ENCODE assay signal across 22 cellular contexts in the genomic region with DNA sequence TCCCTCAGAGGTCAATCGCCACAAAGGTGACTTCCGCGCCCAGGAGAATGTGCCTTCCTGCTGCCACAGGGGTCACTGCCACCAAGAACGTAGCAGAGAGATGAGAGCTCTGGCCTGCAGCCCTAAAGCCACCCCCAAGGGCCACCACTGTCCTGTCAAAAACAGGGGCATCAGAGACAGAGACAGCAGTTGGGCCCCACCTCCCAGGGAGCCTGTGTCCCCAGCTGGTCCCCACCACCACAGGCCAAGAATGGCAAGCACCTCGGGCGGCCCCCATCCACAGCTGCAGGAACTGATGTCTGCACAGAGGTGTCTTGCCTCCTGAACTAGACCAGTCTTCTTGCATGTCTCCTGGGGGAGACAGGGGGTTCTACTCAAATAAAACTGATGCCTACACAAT. TPM values are rescaled to one million over a fixed set of nuclear protein-coding genes. Genes with fewer than 3 reads are reported as not detected.
"Had no signal": no experiment of that assay in that cellular context is flagged by ENCODE, and none has a peak within 500 bp of the region (broad histone marks: within the 10 kb centered on the region; RNA-seq: fewer than 3 reads in every experiment).

No MANE protein-coding gene starts in this region.

- H3K27ac ChIP-seq: coronary artery, hepatocyte, right atrium auricular region, tibial nerve had no signal

- ATAC-seq: stimulated activated effector memory CD8-positive, alpha-beta T cell treated with anti-CD3 and anti-CD28 coated beads, Interleukin-12 subunit alpha, Interleukin-12 subunit beta, amount 100 ng/mL, for 72 hours had no signal

- DNase-seq: effector CD4-positive, alpha-beta T cell; endodermal cell; erythroblast; foreskin melanocyte; kidney glomerular epithelial cell; mesendoderm; naive B cell; nephron progenitor cell; stimulated activated CD4-positive, alpha-beta T cell treated with anti-CD3 and anti-CD28 coated beads, Interleukin-4, amount 100 ng/mL, for 1 hour had no signal

- H3K27me3 ChIP-seq: hepatocyte, right atrium auricular region, tibial nerve had no signal

- H3K36me3 ChIP-seq: right atrium auricular region, tibial nerve had no signal

- H3K4me1 ChIP-seq: right atrium auricular region, tibial nerve had no signal

- H3K4me3 ChIP-seq: coronary artery, hepatocyte, right atrium auricular region, tibial nerve had no signal

- H3K9me3 ChIP-seq: right atrium auricular region had no signal

RNA-seq across cellular contexts. Expression of a gene that starts 5.8 kb away (rescaled TPM):
- total RNA-seq: cerebellum, dermis microvascular lymphatic vessel endothelial cell, endodermal cell, endothelial cell of umbilical vein, hepatocyte, liver, lung microvascular endothelial cell, osteocyte, right atrium auricular region, temporal lobe, tibial nerve, urinary bladder had no signal

RNA-seq across cellular contexts. Expression of a gene that starts 29.3 kb away (rescaled TPM):
- total RNA-seq: cerebellum, dermis microvascular lymphatic vessel endothelial cell, endothelial cell of umbilical vein, hepatocyte, lung microvascular endothelial cell, osteocyte, right atrium auricular region, temporal lobe, tibial nerve had no signal
